In the genomic region with DNA sequence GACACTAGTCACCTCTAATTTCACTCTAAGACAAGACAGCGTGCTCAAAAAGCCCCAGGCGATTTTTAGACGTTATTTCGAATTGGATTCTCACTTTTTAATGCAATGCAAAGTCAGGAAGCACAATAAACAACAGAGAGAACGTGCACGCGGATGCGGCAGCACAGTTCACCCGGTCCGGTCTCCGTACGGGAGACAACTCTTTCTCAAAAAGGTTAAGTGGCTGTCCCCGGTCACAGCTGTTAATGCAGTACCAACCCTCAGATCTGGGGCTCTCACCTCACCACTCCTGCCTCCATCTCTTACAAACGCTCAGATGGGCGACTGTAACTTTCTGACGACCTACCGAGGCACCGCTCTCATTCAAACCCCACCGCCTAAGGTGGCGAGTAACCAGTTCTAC, we compare ENCODE assay signal across 8 cellular contexts. TPM values are rescaled to one million over a fixed set of nuclear protein-coding genes. Genes with fewer than 3 reads are reported as not detected.
A peak's percentile ranks its signal among the peaks of the same experiment; 100 is the strongest.
DNase-seq lines count a peak whose midpoint lies in the region; ATAC-seq and TF ChIP-seq lines count a peak whose summit lies in the region.

No MANE protein-coding gene starts in this region.

- ATAC-seq in GM18873 (IDR thresholded peaks at IDR 0.05; ENCODE audit: low FRiP score, unreplicated experiment) (peak; percentile 22), GM21423 (IDR thresholded peaks at IDR 0.05; ENCODE audit: unreplicated experiment) (no peak)
- peak in 1 of 2 donors; percentile 1 for ATAC-seq in natural killer cell treated with Interleukin-12 subunit alpha and Interleukin-12 subunit beta and Interleukin-15 and Interleukin-18, amount 100 ng/mL, for 72 hours

- H3K27ac ChIP-seq in ACC112 (ENCODE audit: low read depth, low read length) (peak overlapping the region; percentile 84), OCI-LY3 (ENCODE audit: low read length) (peak overlapping the region; percentile 79)
- H3K27ac ChIP-seq in effector memory CD4-positive, alpha-beta T cell (ENCODE audit: insufficient read depth, low read length, poor library complexity, severe bottlenecking), result peak overlapping the region; percentile 88

- no peaks in the 10 kb centered on the region for H3K9me3 Mint-ChIP-seq in natural killer cell treated with Interleukin-12 subunit alpha and Interleukin-12 subunit beta and Interleukin-15 and Interleukin-18, amount 100 ng/mL, for 72 hours

- H3K4me1 Mint-ChIP-seq in natural killer cell treated with Interleukin-12 subunit alpha and Interleukin-12 subunit beta and Interleukin-15 and Interleukin-18, amount 100 ng/mL, for 72 hours (ENCODE audit: low read depth in 2 of 2), result peaks cover 24 to 37% of the 10 kb centered on the region in 2 donors

- H3K9ac ChIP-seq in OCI-LY3 (ENCODE audit: low read length), result peak overlapping the region; percentile 94

- peak overlapping the region; percentile 94 to 97 for H3K27ac Mint-ChIP-seq in natural killer cell treated with Interleukin-12 subunit alpha and Interleukin-12 subunit beta and Interleukin-15 and Interleukin-18, amount 100 ng/mL, for 72 hours

- peak overlapping the region; percentile 91 for H3K4me3 Mint-ChIP-seq in natural killer cell treated with Interleukin-12 subunit alpha and Interleukin-12 subunit beta and Interleukin-15 and Interleukin-18, amount 100 ng/mL, for 72 hours

- H3K4me1 ChIP-seq in ACC112 (ENCODE audit: control insufficient read depth, insufficient read depth, low read length, unreplicated experiment) (peaks cover 18% of the 10 kb centered on the region), OCI-LY3 (ENCODE audit: low read length) (peaks cover 11% of the 10 kb centered on the region)
- H3K4me1 ChIP-seq in effector memory CD4-positive, alpha-beta T cell (ENCODE audit: control insufficient read depth, insufficient read depth, low read length, poor library complexity, severe bottlenecking), result peaks cover 3% of the 10 kb centered on the region

- H3K27me3 Mint-ChIP-seq in natural killer cell treated with Interleukin-12 subunit alpha and Interleukin-12 subunit beta and Interleukin-15 and Interleukin-18, amount 100 ng/mL, for 72 hours, result no peaks in the 10 kb centered on the region

- H3K9me3 ChIP-seq in OCI-LY3 (ENCODE audit: insufficient read depth, low read length), result no peaks in the 10 kb centered on the region
- H3K9me3 ChIP-seq in effector memory CD4-positive, alpha-beta T cell (ENCODE audit: control insufficient read depth, low read length), result no peaks in the 10 kb centered on the region

- no peak for TF ChIP-seq CTCF in OCI-LY3 (IDR thresholded peaks at IDR 0.05; ENCODE audit: low read depth, low read length)

- peaks cover 9% of the 10 kb centered on the region for H3K36me3 Mint-ChIP-seq in natural killer cell treated with Interleukin-12 subunit alpha and Interleukin-12 subunit beta and Interleukin-15 and Interleukin-18, amount 100 ng/mL, for 72 hours

- H4K20me1 ChIP-seq in OCI-LY3 (ENCODE audit: insufficient read depth, low read length), result peaks cover 39% of the 10 kb centered on the region

- H2AFZ ChIP-seq in ACC112 (ENCODE audit: low read length, unreplicated experiment) (no peak overlapping the region), OCI-LY3 (ENCODE audit: low read depth, low read length) (peak overlapping the region; percentile 41; the same call in 1 of the 2 replicates)

- no peak for DNase-seq in effector memory CD4-positive, alpha-beta T cell
- DNase-seq in natural killer cell treated with Interleukin-12 subunit alpha and Interleukin-12 subunit beta and Interleukin-15 and Interleukin-18, amount 100 ng/mL, for 72 hours (ENCODE audit: low spot score), result peak; percentile 62
- DNase-seq in kidney tubule cell (ENCODE audit: low spot score), result no peak
- DNase-seq in activated CD4-positive, alpha-beta T cell treated with anti-CD3 and anti-CD28 coated beads, Interleukin-2, amount 50 U/mL, for 1 hour, result no peak

- H3K36me3 ChIP-seq in ACC112 (ENCODE audit: insufficient read depth, low read length), result no peaks in the 10 kb centered on the region
- H3K36me3 ChIP-seq in OCI-LY3 (replicated peaks; ENCODE audit: low read depth, low read length), result peaks cover 2% of the 10 kb centered on the region
- H3K36me3 ChIP-seq in effector memory CD4-positive, alpha-beta T cell (ENCODE audit: control insufficient read depth, insufficient read depth, low read length), result no peaks in the 10 kb centered on the region

- peak overlapping the region; percentile 97 for H3K4me3 ChIP-seq in ACC112 (ENCODE audit: low read depth, low read length)
- peak overlapping the region; percentile 100 for H3K4me3 ChIP-seq in OCI-LY3 (ENCODE audit: low read length)
- H3K4me3 ChIP-seq in effector memory CD4-positive, alpha-beta T cell (ENCODE audit: insufficient read depth, low read depth, low read length, poor library complexity, severe bottlenecking), result peak overlapping the region; percentile 88

- peaks cover 54% of the 10 kb centered on the region for H3K79me2 ChIP-seq in ACC112 (ENCODE audit: control insufficient read depth, insufficient read depth, low read length, unreplicated experiment)
- peaks cover 56% of the 10 kb centered on the region for H3K79me2 ChIP-seq in OCI-LY3 (ENCODE audit: low read length)

- H3K27me3 ChIP-seq in ACC112 (ENCODE audit: insufficient read depth, low read length) (no peaks in the 10 kb centered on the region), OCI-LY3 (ENCODE audit: low read depth, low read length) (no peaks in the 10 kb centered on the region)
- H3K27me3 ChIP-seq in effector memory CD4-positive, alpha-beta T cell (replicated peaks; ENCODE audit: control insufficient read depth, insufficient read depth, low read length, poor library complexity, severe bottlenecking), result no peaks in the 10 kb centered on the region

- H3K4me2 ChIP-seq in OCI-LY3 (ENCODE audit: low read length), result peak overlapping the region; percentile 76

RNA-seq across cellular contexts. Expression of a gene that starts 1.2 kb away (rescaled TPM):
- 100 to 1,000 TPM; 182 to 347 TPM for total RNA-seq in natural killer cell treated with Interleukin-12 subunit alpha and Interleukin-12 subunit beta and Interleukin-15 and Interleukin-18, amount 100 ng/mL, for 72 hours

RNA-seq across cellular contexts. Expression of a gene that starts 53.4 kb away (rescaled TPM):
- total RNA-seq in natural killer cell treated with Interleukin-12 subunit alpha and Interleukin-12 subunit beta and Interleukin-15 and Interleukin-18, amount 100 ng/mL, for 72 hours, result under 1 TPM; 0.14 to 0.19 TPM
